ENCODE assay signal across 15 cellular contexts in the genomic region with DNA sequence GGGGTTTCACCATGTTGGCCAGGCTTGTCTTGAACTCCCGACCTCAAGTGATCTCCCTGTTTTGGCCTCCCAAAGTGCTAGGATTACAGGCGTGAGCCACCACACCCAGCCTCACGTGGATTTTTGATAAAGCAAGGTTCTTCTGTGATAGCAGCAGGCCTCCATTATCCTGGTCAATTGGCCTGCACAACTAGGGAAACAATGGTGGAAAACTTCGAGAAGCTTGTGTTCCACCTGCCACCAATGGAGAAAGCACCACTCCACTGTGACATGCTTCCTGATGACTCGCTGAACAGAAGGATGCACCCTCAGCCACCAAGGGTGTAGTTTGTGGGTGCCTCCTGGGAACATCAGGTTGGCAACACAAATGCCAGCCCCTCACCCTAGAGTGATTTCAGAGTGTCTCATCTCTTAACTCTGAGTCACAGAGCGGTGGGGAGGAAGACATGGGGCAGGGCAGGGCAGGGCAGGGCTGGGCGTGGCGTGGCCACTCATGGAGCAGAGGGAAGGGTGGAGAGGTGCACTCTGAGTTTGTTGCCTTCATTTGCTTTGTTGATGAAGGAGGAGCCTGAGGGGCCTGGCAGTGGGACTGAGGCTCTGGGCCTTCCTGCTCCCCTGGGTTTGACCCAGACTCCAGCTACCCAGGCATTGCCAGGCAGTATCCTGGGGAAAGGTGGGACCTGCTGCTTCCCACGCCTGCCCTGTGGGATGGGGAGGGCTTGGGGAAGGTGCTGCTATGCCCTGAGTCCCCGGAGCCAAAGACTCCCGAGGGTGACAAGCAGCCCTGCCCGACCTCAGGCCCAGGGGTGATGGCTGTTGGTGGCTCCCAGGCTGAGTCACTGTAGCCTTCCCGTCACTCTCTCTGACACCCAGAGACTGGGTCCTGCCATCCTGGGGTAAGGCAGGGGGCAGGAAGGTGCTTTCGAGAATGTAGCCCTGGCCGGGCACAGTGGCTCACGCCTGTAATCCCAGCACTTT. TPM values are rescaled to one million over a fixed set of nuclear protein-coding genes. Genes with fewer than 3 reads are reported as not detected.
DNase-seq lines count a peak whose midpoint lies in the region; ATAC-seq, FAIRE-seq and TF ChIP-seq lines count a peak whose summit lies in the region.
"Had no signal": no experiment of that assay in that cellular context is flagged by ENCODE, and none has a peak within 500 bp of the region (broad histone marks: within the 10 kb centered on the region; RNA-seq: fewer than 3 reads in every experiment).

No MANE protein-coding gene starts in this region.

- peaks cover 39% of the 10 kb centered on the region for H3K4me1 Mint-ChIP-seq in activated CD4-positive, alpha-beta T cell treated with anti-CD3 and anti-CD28 coated beads, Interleukin-2, amount 10 ng/mL, durations not matched to agents 7 days and 5 days

- no peaks in the 10 kb centered on the region for H3K27me3 ChIP-seq in endothelial cell of umbilical vein (ENCODE audit: control insufficient read depth in 2 of 2, insufficient read depth in 2 of 2, low read length in 2 of 2)
- H3K27me3 ChIP-seq: brain microvascular endothelial cell, neutrophil had no signal

- peak overlapping the region; percentile 63 for H2AFZ ChIP-seq in endothelial cell of umbilical vein (ENCODE audit: low read depth, low read length)

- H3K9ac ChIP-seq in endothelial cell of umbilical vein (replicated peaks; ENCODE audit: extremely low read depth, insufficient read depth, low read length) = no peak overlapping the region

- H3K9me3 ChIP-seq in endothelial cell of umbilical vein (replicated peaks; ENCODE audit: control insufficient read depth, insufficient read depth, low read length) = no peaks in the 10 kb centered on the region
- H3K9me3 ChIP-seq: neutrophil had no signal

- TF ChIP-seq CTCF in endothelial cell of umbilical vein (IDR thresholded peaks at IDR 0.05; ENCODE audit: extremely low read depth in 1 of 2, insufficient read depth in 1 of 2, low read depth in 1 of 2, low read length in 2 of 2) = no peak

- H3K36me3 Mint-ChIP-seq in activated CD4-positive, alpha-beta T cell treated with anti-CD3 and anti-CD28 coated beads, Interleukin-2, amount 10 ng/mL, durations not matched to agents 7 days and 5 days (ENCODE audit: low read depth) = no peaks in the 10 kb centered on the region

- CTCF ChIA-PET in activated CD4-positive, alpha-beta T cell treated with anti-CD3 and anti-CD28 coated beads, Interleukin-2, amount 10 ng/mL, durations not matched to agents 7 days and 5 days (lab: Charles Lee) = interaction anchor here (1.4 to 1.6 kb wide), 2 partner anchors 9 to 14 kb away, joined by 3 to 5 read pairs; no protein-coding TSS in a partner anchor
- CTCF ChIA-PET in endothelial cell of umbilical vein (lab: Charles Lee) = interaction anchor here (0.9 to 1.4 kb wide), 4 partner anchors 11 to 247 kb away, joined by 3 to 8 read pairs (median 4); no protein-coding TSS in a partner anchor

- no peaks in the 10 kb centered on the region for H3K9me3 Mint-ChIP-seq in activated CD4-positive, alpha-beta T cell treated with anti-CD3 and anti-CD28 coated beads, Interleukin-2, amount 10 ng/mL, durations not matched to agents 7 days and 5 days

- POLR2A ChIA-PET in activated CD4-positive, alpha-beta T cell treated with anti-CD3 and anti-CD28 coated beads, Interleukin-2, amount 10 ng/mL, durations not matched to agents 7 days and 5 days (lab: Charles Lee) = no interaction called here
- POLR2A ChIA-PET in endothelial cell of umbilical vein (lab: Charles Lee) = interaction anchor here (0.6 kb wide), 1 partner anchor 26 kb away, joined by 3 read pairs; no protein-coding TSS in a partner anchor

- H3K79me2 ChIP-seq in endothelial cell of umbilical vein (ENCODE audit: control insufficient read depth, insufficient read depth, low read length) = no peaks in the 10 kb centered on the region

- no peaks in the 10 kb centered on the region for H4K20me1 ChIP-seq in endothelial cell of umbilical vein (replicated peaks; ENCODE audit: control insufficient read depth, extremely low read depth, insufficient read depth, low read length)

- DNase-seq in activated CD4-positive, alpha-beta T cell treated with anti-CD3 and anti-CD28 coated beads, Interleukin-2, amount 10 ng/mL, durations not matched to agents 7 days and 5 days = no peak
- DNase-seq in activated CD4-positive, alpha-beta T cell treated with anti-CD3 and anti-CD28 coated beads, Interleukin-2, amount 50 U/mL, for 1 hour = no peak
- DNase-seq in NCI-H226 (peak; percentile 72), endothelial cell of umbilical vein (ENCODE audit: low read depth, low spot score) (no peak), NCI-H2227 treated with DMSO at 0.1 percent for 48 hours (lab: John Stamatoyannopoulos, UW) (no peak), NCI-H1105 (lab: John Stamatoyannopoulos, UW) (no peak)
- DNase-seq: activated T-cell treated with anti-CD3 and anti-CD28 coated beads, Interleukin-2, amount 50 U/mL, for 1 hour; brain microvascular endothelial cell; DND-41; NCI-H2107; stimulated activated CD4-positive, alpha-beta T cell treated with anti-CD3 and anti-CD28 coated beads, Interleukin-2, amount 100 ng/mL, for 24 hours had no signal

- H3K9me1 ChIP-seq in endothelial cell of umbilical vein (replicated peaks; ENCODE audit: control insufficient read depth, extremely low read depth, insufficient read depth, low read length) = no peaks in the 10 kb centered on the region

- intact Hi-C loops in endothelial cell of umbilical vein (cut with micrococcal nuclease) = loop anchor here (10.0 kb wide), 1 partner anchor 127 kb away; no protein-coding TSS in a partner anchor

- dilution Hi-C loops in endothelial cell of umbilical vein (cut with MboI; ENCODE audit: extremely low pct_ligation_motif_present, low sequenced_read_pairs) = no loop called here

- ATAC-seq in HG03025 (IDR thresholded peaks at IDR 0.05; ENCODE audit: low FRiP score, unreplicated experiment) = no peak

- H3K4me3 ChIP-seq in endothelial cell of umbilical vein (replicated peaks in 1 of 3; ENCODE audit: insufficient read depth in 1 of 3, low read depth in 1 of 3, low read length in 3 of 3) = no peak overlapping the region
- no peak overlapping the region for H3K4me3 ChIP-seq in skin epidermis

- H3K4me1 ChIP-seq in endothelial cell of umbilical vein (ENCODE audit: control insufficient read depth, extremely low read depth, insufficient read depth, low read length) = peaks cover 28% of the 10 kb centered on the region

- no peak overlapping the region for H3K4me2 ChIP-seq in endothelial cell of umbilical vein (ENCODE audit: insufficient read depth, low read length)

- no peak for FAIRE-seq in endothelial cell of umbilical vein (lab: Jason Lieb, UNC)
- FAIRE-seq: A204.1 had no signal

- no peak overlapping the region for H3K4me3 Mint-ChIP-seq in activated CD4-positive, alpha-beta T cell treated with anti-CD3 and anti-CD28 coated beads, Interleukin-2, amount 10 ng/mL, durations not matched to agents 7 days and 5 days

- no TSS peak for BruUV-seq in endothelial cell of umbilical vein (replicated peaks; lab: Mats Ljungman, UMichigan)

- peak overlapping the region; percentile 50 for H3K27ac Mint-ChIP-seq in activated CD4-positive, alpha-beta T cell treated with anti-CD3 and anti-CD28 coated beads, Interleukin-2, amount 10 ng/mL, durations not matched to agents 7 days and 5 days

- no peaks in the 10 kb centered on the region for H3K27me3 Mint-ChIP-seq in activated CD4-positive, alpha-beta T cell treated with anti-CD3 and anti-CD28 coated beads, Interleukin-2, amount 10 ng/mL, durations not matched to agents 7 days and 5 days

- H3K27ac ChIP-seq in endothelial cell of umbilical vein (ENCODE audit: insufficient read depth, low read depth, low read length) = no peak overlapping the region
- H3K27ac ChIP-seq in skin epidermis = peak overlapping the region in 17 of 21 experiments; percentile 29 to 76 (median 45)
- H3K27ac ChIP-seq: brain microvascular endothelial cell, neutrophil had no signal

- H3K36me3 ChIP-seq in endothelial cell of umbilical vein (ENCODE audit: control insufficient read depth in 2 of 2, extremely low read depth in 1 of 2, insufficient read depth in 2 of 2, low read length in 2 of 2) = no peaks in the 10 kb centered on the region
- H3K36me3 ChIP-seq: brain microvascular endothelial cell, neutrophil had no signal

- no peak for TF ChIP-seq POLR2A in endothelial cell of umbilical vein (IDR thresholded peaks at IDR 0.05; ENCODE audit: low read depth, low read length)

TF ChIP-seq in endothelial cell of umbilical vein, 7 proteins besides CTCF, POLR2A, EP300 and RAD21:
- peak; percentile 24 for TF ChIP-seq FOS (IDR thresholded peaks at IDR 0.05; ENCODE audit: borderline replicate concordance, insufficient read depth, low read length)
- no peak for TF ChIP-seq POLR2AphosphoS5 (IDR thresholded peaks at IDR 0.05; ENCODE audit: insufficient read depth, low read depth, low read length)

RNA-seq across cellular contexts. Expression of gene ANKRD9, which starts 18.0 kb away (rescaled TPM):
- 1 to 10 TPM; 4.9 to 6.2 TPM for total RNA-seq in activated CD4-positive, alpha-beta T cell treated with anti-CD3 and anti-CD28 coated beads, Interleukin-2, amount 10 ng/mL, durations not matched to agents 7 days and 5 days
- total RNA-seq in endothelial cell of umbilical vein = 24.6 and 25.9 TPM in 2 replicates
- 21.0 and 27.5 TPM in 2 replicates for polyA plus RNA-seq in endothelial cell of umbilical vein
- 5.7 and 11.8 TPM in 2 replicates for polyA plus RNA-seq in endothelial cell of umbilical vein (2011; cell fraction: cytosol; rRNA removed)
- 21.4 and 27.4 TPM in 2 replicates for polyA plus RNA-seq in endothelial cell of umbilical vein (2011; cell fraction: nucleus; rRNA removed)
- 5.1 and 12.3 TPM in 2 replicates for polyA plus RNA-seq in endothelial cell of umbilical vein (2012)
- 5.9 and 6.0 TPM in 2 replicates for polyA minus RNA-seq in endothelial cell of umbilical vein
- 22.3 TPM for polyA minus RNA-seq in endothelial cell of umbilical vein (2011; cell fraction: cytosol; rRNA and poly(A)+ RNA removed)
- polyA minus RNA-seq in endothelial cell of umbilical vein (2011; cell fraction: nucleus; rRNA and poly(A)+ RNA removed) = 3.6 and 3.8 TPM in 2 replicates
